In genomic region chr3:105195260-105195659, GRCh38 we compare ENCODE assay signal across 15 cellular contexts.
DNase-seq lines count a peak whose midpoint lies in the region; ATAC-seq and TF ChIP-seq lines count a peak whose summit lies in the region.
"Had no signal": no experiment of that assay in that cellular context is flagged by ENCODE, and none has a peak within 500 bp of the region (broad histone marks: within the 10 kb centered on the region; RNA-seq: fewer than 3 reads in every experiment).

No MANE protein-coding gene starts in this region.

- peak overlapping the region; percentile 87 for H2AFZ ChIP-seq in ACC112 (ENCODE audit: low read length, unreplicated experiment)

- H3K27me3 ChIP-seq in ACC112 (ENCODE audit: insufficient read depth, low read length) (no peaks in the 10 kb centered on the region), MG63 (no peaks in the 10 kb centered on the region), left lung (no peaks in the 10 kb centered on the region), vagina (no peaks in the 10 kb centered on the region)

- intact Hi-C loops in left lung (cut with DNase I): no loop called here
- intact Hi-C loops in vagina (cut with DNase I): no loop called here

- H3K27ac ChIP-seq in ACC112 (ENCODE audit: low read depth, low read length) (no peak overlapping the region), left lung (no peak overlapping the region), vagina (no peak overlapping the region)

- H3K9me3 ChIP-seq in MG63 (no peaks in the 10 kb centered on the region), left lung (no peaks in the 10 kb centered on the region), vagina (no peaks in the 10 kb centered on the region)

- no peak for TF ChIP-seq CTCF in left lung (IDR thresholded peaks at IDR 0.05)
- no peak for TF ChIP-seq CTCF in vagina (IDR thresholded peaks at IDR 0.05)
- no peak for TF ChIP-seq CTCF in GM20000 (IDR thresholded peaks at IDR 0.05; ENCODE audit: extremely low read depth, missing control alignments)

- ATAC-seq in left lung: peak; percentile 52
- ATAC-seq in HG02938 (IDR thresholded peaks at IDR 0.05; ENCODE audit: unreplicated experiment): no peak
- ATAC-seq: activated T-helper 17 cell treated with anti-CD3 and anti-CD28 coated beads, Interleukin-2, amount 50 U/mL, for 72 hours had no signal

- no peaks in the 10 kb centered on the region for H3K79me2 ChIP-seq in ACC112 (ENCODE audit: control insufficient read depth, insufficient read depth, low read length, unreplicated experiment)

- TF ChIP-seq POLR2A in vagina (IDR thresholded peaks at IDR 0.05): no peak

- H3K4me3 ChIP-seq in ACC112 (ENCODE audit: low read depth, low read length) (peak overlapping the region; percentile 48; the same call in 1 of the 2 replicates), MG63 (no peak overlapping the region), left lung (no peak overlapping the region), vagina (no peak overlapping the region)

- peak; percentile 50 for DNase-seq in MG63
- DNase-seq in dermis blood vessel endothelial cell: peak; percentile 77
- DNase-seq in left lung: no peak
- DNase-seq in vagina (ENCODE audit: extremely low spot score in 2 of 2): no peak
- DNase-seq in D341Med (ENCODE audit: low spot score): no peak
- DNase-seq in GM20000 (ENCODE audit: low spot score): no peak
- DNase-seq: activated CD4-positive, alpha-beta memory T cell treated with anti-CD3 and anti-CD28 coated beads, Interleukin-2, amount 10 ng/mL, durations not matched to agents 7 days and 5 days; AML-193; aorta; endodermal cell; occipital lobe; SHP77 treated with DMSO at 0.1 percent for 48 hours had no signal

- H3K4me1 ChIP-seq in ACC112 (ENCODE audit: control insufficient read depth, insufficient read depth, low read length, unreplicated experiment) (peaks cover 16% of the 10 kb centered on the region), left lung (no peaks in the 10 kb centered on the region), vagina (no peaks in the 10 kb centered on the region)

- H3K36me3 ChIP-seq in ACC112 (ENCODE audit: insufficient read depth, low read length) (no peaks in the 10 kb centered on the region), MG63 (no peaks in the 10 kb centered on the region), left lung (no peaks in the 10 kb centered on the region), vagina (no peaks in the 10 kb centered on the region)

Comparison
In these comparisons a context has a peak if more than half of its experiments do, and no peak if none do; other contexts are left out.
1. DNase-seq: peak in MG63 (single experiment) and dermis blood vessel endothelial cell (single experiment); none in left lung (0 of 2), vagina (0 of 2), D341Med (single experiment) and GM20000 (single experiment).